25 cellular contexts compared by ENCODE assay signal in the genomic region with DNA sequence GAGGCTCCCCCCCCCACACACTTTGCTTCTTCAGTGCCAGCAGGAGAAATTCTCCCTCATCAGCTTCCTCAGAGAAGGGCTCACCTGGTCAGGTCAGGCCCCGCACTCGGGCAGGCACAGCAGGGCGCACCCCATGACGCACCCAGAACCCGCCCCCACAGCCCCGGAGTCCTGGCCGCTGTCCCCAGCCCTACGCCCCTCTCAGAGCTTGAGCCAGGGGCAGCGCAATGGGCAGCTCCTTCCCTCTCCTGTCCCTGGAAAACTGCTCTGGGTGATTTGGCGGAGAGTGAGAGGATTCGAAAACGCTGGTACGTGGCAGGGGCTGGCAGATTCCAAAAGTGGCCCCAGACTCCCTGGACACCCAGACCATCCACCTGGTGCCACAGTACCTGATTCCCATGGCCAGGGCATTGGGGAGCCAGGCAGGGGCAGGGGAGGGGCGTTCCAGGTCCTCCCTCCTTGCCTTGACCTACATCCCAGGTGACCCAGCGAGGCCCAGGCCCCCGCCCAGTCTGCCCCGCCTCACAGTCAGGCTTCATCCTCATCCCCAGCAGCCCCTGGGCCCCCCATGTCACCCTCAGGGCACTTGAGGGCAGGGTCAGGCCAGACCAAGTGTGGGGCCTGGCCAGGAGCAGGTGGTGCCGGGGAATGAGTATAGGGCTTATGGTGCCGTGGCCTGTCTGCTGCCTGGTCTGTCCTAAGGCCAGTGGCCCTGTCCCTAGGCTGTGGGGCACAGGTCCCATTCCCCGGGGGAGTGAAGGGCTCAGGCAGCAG. TPM values are rescaled to one million over a fixed set of nuclear protein-coding genes. Genes with fewer than 3 reads are reported as not detected.
A peak's percentile ranks its signal among the peaks of the same experiment; 100 is the strongest.
DNase-seq lines count a peak whose midpoint lies in the region; ATAC-seq and TF ChIP-seq lines count a peak whose summit lies in the region.
"Had no signal": no experiment of that assay in that cellular context is flagged by ENCODE, and none has a peak within 500 bp of the region (broad histone marks: within the 10 kb centered on the region; RNA-seq: fewer than 3 reads in every experiment).

No MANE protein-coding gene starts in this region.

- intact Hi-C loops in breast epithelium (cut with DNase I; ENCODE audit: low total_unique reads) (loop anchor here (10.0 kb wide), 1 partner anchor 152 kb away; no protein-coding TSS in a partner anchor), lower lobe of right lung (cut with DNase I) (no loop called here)

- TF ChIP-seq CTCF in 22Rv1 (IDR thresholded peaks at IDR 0.05): no peak
- no peak for TF ChIP-seq CTCF in breast epithelium (IDR thresholded peaks at IDR 0.05)
- no peak for TF ChIP-seq CTCF in lower lobe of right lung (IDR thresholded peaks at IDR 0.05)

- peak; percentile 32 for DNase-seq in Karpas-422
- no peak for DNase-seq in breast epithelium (ENCODE audit: low spot score in 2 of 2)
- DNase-seq in lower lobe of right lung: no peak
- DNase-seq in AML-193 (lab: John Stamatoyannopoulos, UW): no peak
- no peak for DNase-seq in NCI-H1092 treated with DMSO at 0.1 percent for 48 hours (lab: John Stamatoyannopoulos, UW)
- DNase-seq in stimulated activated naive CD8-positive, alpha-beta T cell treated with anti-CD3 and anti-CD28 coated beads, Interleukin-15, Interleukin-2, amounts not matched to agents 100 U/mL and 50 U/mL, for 24 hours: no peak
- no peak for DNase-seq in stimulated activated naive CD4-positive, alpha-beta T cell treated with Interleukin-2 at 50 U/mL for 16 hours (lab: John Stamatoyannopoulos, UW)
- DNase-seq: activated CD4-positive, alpha-beta T cell treated with anti-CD3 and anti-CD28 coated beads, Interleukin-2, amount 50 U/mL, for 4 hours; activated naive CD8-positive, alpha-beta T cell treated with anti-CD3 and anti-CD28 coated beads, Interleukin-2, amount 50 U/mL, for 24 hours; activated T-cell treated with anti-CD3 and anti-CD28 coated beads, Interleukin-2, amount 50 U/mL, for 72 hours; CD8-positive, alpha-beta memory T cell; effector memory CD4-positive, alpha-beta T cell; erythroblast; foreskin fibroblast; head of caudate nucleus; NCI-H146; NCI-H774; stimulated activated CD4-positive, alpha-beta T cell treated with anti-CD3 and anti-CD28 coated beads, Interleukin-15, amount 100 ng/mL, for 24 hours; stimulated activated CD4-positive, alpha-beta T cell treated with anti-CD3 and anti-CD28 coated beads, Interleukin-4, amount 100 ng/mL, for 4 hours had no signal

- ATAC-seq in lower lobe of right lung: no peak
- ATAC-seq in stimulated activated naive CD8-positive, alpha-beta T cell treated with anti-CD3 and anti-CD28 coated beads, Interleukin-15, Interleukin-2, amounts not matched to agents 100 U/mL and 50 U/mL, for 24 hours: no peak
- ATAC-seq: A549; activated CD4-positive, CD25-positive, alpha-beta regulatory T cell treated with anti-CD3 and anti-CD28 coated beads, Interleukin-2, amount 50 U/mL, for 24 hours; activated naive CD8-positive, alpha-beta T cell treated with anti-CD3 and anti-CD28 coated beads, Interleukin-2, amount 50 U/mL, for 24 hours had no signal

- H3K9me2 ChIP-seq in Karpas-422 (replicated peaks; ENCODE audit: insufficient read depth, low read length): no peaks in the 10 kb centered on the region

- H2AFZ ChIP-seq in Karpas-422 (ENCODE audit: low read length): no peak overlapping the region

- peaks cover 7% of the 10 kb centered on the region; the same call in 1 of the 2 replicates for H4K20me1 ChIP-seq in Karpas-422 (ENCODE audit: insufficient read depth, low read depth, low read length)

- no peak overlapping the region for H3K4me2 ChIP-seq in Karpas-422 (ENCODE audit: low read depth, low read length, poor library complexity, severe bottlenecking)
- H3K4me2 ChIP-seq: A549 had no signal

- H3K9me3 ChIP-seq in Karpas-422 (ENCODE audit: low read length): no peaks in the 10 kb centered on the region
- H3K9me3 ChIP-seq in breast epithelium: no peaks in the 10 kb centered on the region
- no peaks in the 10 kb centered on the region for H3K9me3 ChIP-seq in lower lobe of right lung
- H3K9me3 ChIP-seq: A549, HAP-1, neutrophil had no signal

- H3K36me3 ChIP-seq in Karpas-422 (ENCODE audit: insufficient read depth, low read length) (no peaks in the 10 kb centered on the region), breast epithelium (no peaks in the 10 kb centered on the region), lower lobe of right lung (peaks cover 7% of the 10 kb centered on the region)
- H3K36me3 ChIP-seq: HAP-1, neutrophil had no signal

- H3K9ac ChIP-seq in Karpas-422 (ENCODE audit: low read length): no peak overlapping the region

- TF ChIP-seq POLR2A in breast epithelium (IDR thresholded peaks at IDR 0.05): no peak

- no peak overlapping the region for H3K4me3 ChIP-seq in Karpas-422 (ENCODE audit: low read length)
- peak overlapping the region in 1 of 3 donors; percentile 39 for H3K4me3 ChIP-seq in breast epithelium
- H3K4me3 ChIP-seq in lower lobe of right lung: no peak overlapping the region
- H3K4me3 ChIP-seq: A549, HAP-1 had no signal

- peak overlapping the region; percentile 41 for H3K27ac ChIP-seq in 22Rv1
- H3K27ac ChIP-seq in Karpas-422 (ENCODE audit: low read length): no peak overlapping the region
- peak overlapping the region; percentile 38 to 63 for H3K27ac ChIP-seq in breast epithelium
- H3K27ac ChIP-seq in lower lobe of right lung: peak overlapping the region; percentile 32
- H3K27ac ChIP-seq: coronary artery, neutrophil had no signal

- H3K4me1 ChIP-seq in Karpas-422 (ENCODE audit: low read length) (peaks cover 50% of the 10 kb centered on the region), breast epithelium (peaks cover 0 to 13% of the 10 kb centered on the region in 2 donors), lower lobe of right lung (peaks cover 38% of the 10 kb centered on the region)

- H3K27me3 ChIP-seq in Karpas-422 (ENCODE audit: low read length) (no peaks in the 10 kb centered on the region), breast epithelium (no peaks in the 10 kb centered on the region), lower lobe of right lung (ENCODE audit: low read depth) (no peaks in the 10 kb centered on the region)

- no peaks in the 10 kb centered on the region for H3K79me2 ChIP-seq in Karpas-422 (ENCODE audit: low read length)

RNA-seq across cellular contexts. Expression of gene RRP1, which starts 23.8 kb away (rescaled TPM):
- total RNA-seq in Karpas-422 (2014; rRNA removed; shearing (Covaris generic); ENCODE audit: low replicate concordance): 26.2 and 28.8 TPM in 2 replicates
- 10 to 100 TPM; 15.4 to 22.9 (median 16.5) TPM for total RNA-seq in breast epithelium
- total RNA-seq in lower lobe of right lung: 13.6 TPM

RNA-seq across cellular contexts. Expression of gene CSTB, which starts 37.0 kb away (rescaled TPM):
- total RNA-seq in Karpas-422 (2014; rRNA removed; shearing (Covaris generic); ENCODE audit: low replicate concordance): 17.6 and 28.0 TPM in 2 replicates
- 10 to 100 TPM; 12.1 to 16.8 (median 16.8) TPM for total RNA-seq in breast epithelium
- total RNA-seq in lower lobe of right lung: 154 TPM

RNA-seq across cellular contexts. Expression of gene AGPAT3, which starts 51.9 kb away (rescaled TPM):
- total RNA-seq in Karpas-422 (2014; rRNA removed; shearing (Covaris generic); ENCODE audit: low replicate concordance): 29.0 and 42.2 TPM in 2 replicates
- total RNA-seq in breast epithelium (10 to 100 TPM; 27.2 to 35.8 (median 28.2) TPM), lower lobe of right lung (83.3 TPM)
